ENCODE assay signal across 8 cellular contexts in the genomic region with DNA sequence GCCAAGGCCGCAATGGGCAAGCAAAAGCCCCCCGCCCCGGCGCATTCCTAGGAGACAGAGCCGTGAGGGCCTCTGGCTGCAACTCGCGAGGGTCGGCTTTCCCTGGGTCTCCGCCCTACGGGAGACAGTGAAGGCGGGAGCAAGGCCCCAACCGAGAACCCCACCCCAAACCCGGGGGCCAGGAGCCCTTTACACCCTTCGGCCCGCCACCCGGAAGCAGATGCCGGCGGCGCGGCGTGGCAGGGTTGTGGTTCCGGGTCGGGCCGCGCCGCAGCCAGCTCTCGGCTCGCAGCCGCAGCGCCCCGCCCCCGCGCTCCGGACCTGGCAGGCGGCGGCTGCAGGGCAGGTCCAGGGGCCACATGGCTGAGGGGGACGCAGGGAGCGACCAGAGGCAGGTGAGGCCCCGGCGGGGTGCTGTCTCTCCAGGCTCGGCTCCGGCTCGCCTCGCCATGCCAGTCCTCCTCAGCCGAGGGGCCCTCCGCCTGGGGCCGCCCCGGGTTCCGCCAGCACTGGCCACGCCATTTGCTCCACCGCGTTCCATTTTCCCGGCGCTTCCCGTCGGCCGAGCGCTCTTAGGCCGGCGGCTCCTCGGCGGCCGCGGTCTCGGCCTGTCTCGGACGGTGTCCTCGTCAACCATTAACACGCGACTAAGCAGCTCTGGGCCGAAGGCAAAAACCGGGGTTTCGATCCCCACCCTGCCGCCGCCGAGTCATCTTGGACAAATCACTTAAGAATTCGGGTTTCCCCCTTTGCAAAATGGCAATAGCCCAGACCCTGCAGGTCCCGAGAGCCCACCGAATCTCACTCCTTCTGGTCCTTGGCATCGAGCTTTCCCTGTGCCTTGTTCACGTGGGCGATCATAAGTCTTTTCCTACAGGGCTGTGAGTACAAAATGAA. TPM values are rescaled to one million over a fixed set of nuclear protein-coding genes. Genes with fewer than 3 reads are reported as not detected.
DNase-seq lines count a peak whose midpoint lies in the region; ATAC-seq and TF ChIP-seq lines count a peak whose summit lies in the region.

A gene with protein sequence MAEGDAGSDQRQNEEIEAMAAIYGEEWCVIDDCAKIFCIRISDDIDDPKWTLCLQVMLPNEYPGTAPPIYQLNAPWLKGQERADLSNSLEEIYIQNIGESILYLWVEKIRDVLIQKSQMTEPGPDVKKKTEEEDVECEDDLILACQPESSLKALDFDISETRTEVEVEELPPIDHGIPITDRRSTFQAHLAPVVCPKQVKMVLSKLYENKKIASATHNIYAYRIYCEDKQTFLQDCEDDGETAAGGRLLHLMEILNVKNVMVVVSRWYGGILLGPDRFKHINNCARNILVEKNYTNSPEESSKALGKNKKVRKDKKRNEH (plus strand): TSS at position 273 of the 897 bp plus-strand sequence. CDS start 87 bp downstream, at position 360.

- TF ChIP-seq EP300 in esophagus muscularis mucosa (IDR thresholded peaks at IDR 0.05), result no peak

- intact Hi-C loops in PC-3 (cut with micrococcal nuclease), result loop anchor here (5.0 kb wide), 1 partner anchor 64 kb away; no protein-coding TSS in a partner anchor
- intact Hi-C loops in esophagus muscularis mucosa (cut with DNase I), result no loop called here

- no peaks in the 10 kb centered on the region for H3F3A ChIP-seq in PC-3 (ENCODE audit: low read length, unreplicated experiment)

- DNase-seq in COR-L47 (lab: John Stamatoyannopoulos, UW), result peak; percentile 83
- DNase-seq in HPDE6-E6E7 (ENCODE audit: extremely low spot score), result peak; percentile 79
- DNase-seq in PC-3, result peak; percentile 82
- peak; percentile 82 to 86 for DNase-seq in activated T-cell treated with anti-CD3 and anti-CD28 coated beads, Interleukin-2, amount 50 U/mL, for 48 hours
- DNase-seq in esophagus muscularis mucosa (ENCODE audit: extremely low spot score), result no peak
- peak; percentile 48 to 58 for DNase-seq in stimulated activated CD8-positive, alpha-beta memory T cell treated with anti-CD3 and anti-CD28 coated beads, Interleukin-7, amount 100 ng/mL, for 1 hour (ENCODE audit: low read depth in 2 of 2)

- POLR2A ChIA-PET in PC-3 (lab: Charles Lee; ENCODE audit: unreplicated experiment), result no interaction called here

- peak; percentile 94 for ATAC-seq in GM19463 (IDR thresholded peaks at IDR 0.05; ENCODE audit: unreplicated experiment)
- ATAC-seq in PC-3, result peak; percentile 92

- H3K9me2 ChIP-seq in PC-3 (replicated peaks; ENCODE audit: low read length), result 0 out of 2 replicates have a peak, but pooled peaks cover 4% of the 10 kb centered on the region

- TF ChIP-seq POLR2A in esophagus muscularis mucosa (IDR thresholded peaks at IDR 0.05; ENCODE audit: low read depth), result no peak

- WGBS in esophagus muscularis mucosa, result 1% methylated on average over 34 of the region's 82 CpGs

- H2AFZ ChIP-seq in PC-3 (ENCODE audit: low read length), result peak within 1 kb of the TSS; percentile 100

- peaks cover 6% of the 10 kb centered on the region; the same call in 1 of the 2 replicates for H3K36me3 ChIP-seq in PC-3 (ENCODE audit: low read depth, low read length)
- H3K36me3 ChIP-seq in esophagus muscularis mucosa, result peaks cover 0 to 14% (median 4%) of the 10 kb centered on the region in 4 donors
- H3K36me3 ChIP-seq in muscle layer of colon (ENCODE audit: insufficient read depth, low read length), result no peaks in the 10 kb centered on the region

- H3K79me2 ChIP-seq in PC-3 (ENCODE audit: low read length), result peaks cover 21% of the 10 kb centered on the region

- no TSS peak for BruUV-seq in PC-3 (replicated peaks; lab: Mats Ljungman, UMichigan)

- no peak for TF ChIP-seq CTCF in PC-3 (conservative IDR thresholded peaks at IDR 0.05; ENCODE audit: low read depth, low read length)
- peak in 1 of 3 experiments; percentile 11 for TF ChIP-seq CTCF in esophagus muscularis mucosa (IDR thresholded peaks at IDR 0.05)

- H3K9ac ChIP-seq in PC-3 (ENCODE audit: low read length), result peak within 1 kb of the TSS; percentile 99
- H3K9ac ChIP-seq in muscle layer of colon (ENCODE audit: low read length), result peak within 1 kb of the TSS; percentile 68

- CTCF ChIA-PET in PC-3 (lab: Charles Lee), result interaction anchor here (0.5 to 0.6 kb wide), 2 partner anchors 61 to 67 kb away, joined by 3 to 4 read pairs; no protein-coding TSS in a partner anchor

- H4K20me1 ChIP-seq in PC-3 (ENCODE audit: low read length), result no peaks in the 10 kb centered on the region

- peak within 1 kb of the TSS; percentile 100 for H3K4me2 ChIP-seq in PC-3 (ENCODE audit: low read length)

- peak within 1 kb of the TSS; percentile 97 for H3K4me3 ChIP-seq in PC-3 (ENCODE audit: low read length)
- H3K4me3 ChIP-seq in esophagus muscularis mucosa, result peak within 1 kb of the TSS; percentile 79 to 95 (median 91)
- H3K4me3 ChIP-seq in muscle layer of colon (ENCODE audit: low read depth in 1 of 2, low read length in 2 of 2), result peak within 1 kb of the TSS; percentile 34 to 89

- H3K9me3 ChIP-seq in PC-3 (ENCODE audit: low read length) (no peaks in the 10 kb centered on the region), esophagus muscularis mucosa (no peaks in the 10 kb centered on the region), muscle layer of colon (ENCODE audit: low read length) (no peaks in the 10 kb centered on the region)

- H3K4me1 ChIP-seq in PC-3 (ENCODE audit: insufficient read depth, low read length), result peaks cover 25% of the 10 kb centered on the region
- peaks cover 6 to 23% (median 17%) of the 10 kb centered on the region in 4 donors for H3K4me1 ChIP-seq in esophagus muscularis mucosa
- H3K4me1 ChIP-seq in muscle layer of colon (ENCODE audit: insufficient read depth, low read length), result peaks cover 12% of the 10 kb centered on the region

- H3K27me3 ChIP-seq in PC-3 (ENCODE audit: low read length) (no peaks in the 10 kb centered on the region), esophagus muscularis mucosa (peaks cover 0 to 23% (median 2%) of the 10 kb centered on the region in 4 donors), muscle layer of colon (ENCODE audit: control insufficient read depth in 1 of 2, insufficient read depth in 2 of 2, low read length in 2 of 2) (no peaks in the 10 kb centered on the region)

- peak within 1 kb of the TSS; percentile 69 for H3K27ac ChIP-seq in PC-3 (ENCODE audit: low read length)
- H3K27ac ChIP-seq in esophagus muscularis mucosa (replicated peaks in 1 of 4), result peak within 1 kb of the TSS; percentile 81 to 88 (median 85)
- peak within 1 kb of the TSS; percentile 77 for H3K27ac ChIP-seq in muscle layer of colon (ENCODE audit: low read depth, low read length)

RNA-seq across cellular contexts. Expression of the gene that starts here (rescaled TPM):
- 18.8 and 19.9 TPM in 2 replicates for total RNA-seq in PC-3 (2014; rRNA removed)
- total RNA-seq in esophagus muscularis mucosa, result 10 to 100 TPM; 16.2 to 18.5 (median 17.4) TPM
